Comparison of ENCODE assay signal across 18 cellular contexts in the genomic region with DNA sequence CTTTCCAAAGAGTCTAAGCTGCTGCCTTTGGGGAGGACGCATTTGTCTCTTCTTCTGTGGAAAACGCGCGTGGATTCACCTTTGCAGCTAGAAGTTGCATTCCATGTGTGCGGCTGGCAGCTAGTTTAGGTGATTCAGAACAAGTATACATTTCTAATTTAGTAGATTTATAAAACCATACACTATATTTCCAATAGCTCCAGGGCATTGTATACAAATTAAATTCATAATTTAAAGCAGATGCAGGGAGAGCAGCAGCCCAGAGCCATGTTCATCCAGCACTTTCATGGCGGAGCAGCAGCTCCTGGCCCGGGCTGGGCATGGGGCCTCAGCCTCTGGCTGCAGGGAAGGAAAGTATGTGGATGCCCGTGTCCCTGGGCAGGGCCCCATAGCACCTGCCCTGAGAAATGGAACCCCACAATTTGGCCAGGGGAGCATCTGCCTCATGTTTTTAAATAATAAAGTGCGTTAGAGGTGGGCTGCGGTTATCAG. TPM values are rescaled to one million over a fixed set of nuclear protein-coding genes. Genes with fewer than 3 reads are reported as not detected.
DNase-seq lines count a peak whose midpoint lies in the region; ATAC-seq and TF ChIP-seq lines count a peak whose summit lies in the region.
"Had no signal": no experiment of that assay in that cellular context is flagged by ENCODE, and none has a peak within 500 bp of the region (broad histone marks: within the 10 kb centered on the region; RNA-seq: fewer than 3 reads in every experiment).

No MANE protein-coding gene starts in this region.

- no peak for TF ChIP-seq CTCF in BE2C (IDR thresholded peaks at IDR 0.05; ENCODE audit: low read depth, low read length)
- no peak for TF ChIP-seq CTCF in hepatocyte (IDR thresholded peaks at IDR 0.05; ENCODE audit: poor library complexity)

- H4K20me1 ChIP-seq in hepatocyte (ENCODE audit: insufficient read depth, poor library complexity, severe bottlenecking), result no peaks in the 10 kb centered on the region
- H4K20me1 ChIP-seq: BLaER1 had no signal

- H3K27ac ChIP-seq in hepatocyte, result peak overlapping the region; percentile 79
- H3K27ac ChIP-seq: A549, BLaER1, HL-60 had no signal

- POLR2A ChIA-PET in HEK293T (lab: Yijun Ruan, JAX), result no interaction called here

- H3K9ac ChIP-seq in adipocyte (ENCODE audit: low read length), result no peak overlapping the region
- H3K9ac ChIP-seq: BLaER1 had no signal

- peak; percentile 59 for DNase-seq in BE2C
- peak; percentile 1 for DNase-seq in HEK293T (ENCODE audit: extremely low spot score)
- peak; percentile 10 for DNase-seq in adipocyte (ENCODE audit: low read depth)
- no peak for DNase-seq in hepatocyte (ENCODE audit: low spot score)
- DNase-seq in NCI-H1092 treated with DMSO at 0.1 percent for 48 hours (lab: John Stamatoyannopoulos, UW), result no peak
- DNase-seq in NCI-H187 (lab: John Stamatoyannopoulos, UW), result no peak
- DNase-seq in NCI-H2227 treated with DMSO at 0.1 percent for 48 hours (lab: John Stamatoyannopoulos, UW), result no peak
- DNase-seq: Caco-2; CD8-positive, alpha-beta memory T cell; DND-41; GDM1; GOT3; HFFc6 had no signal

- no peaks in the 10 kb centered on the region for H3K79me2 ChIP-seq in hepatocyte

- H3K9me3 ChIP-seq in BE2C (no peaks in the 10 kb centered on the region), adipocyte (ENCODE audit: control insufficient read depth, low read length) (no peaks in the 10 kb centered on the region), hepatocyte (ENCODE audit: low read depth) (no peaks in the 10 kb centered on the region)
- H3K9me3 ChIP-seq: A549, BLaER1, Caco-2, HAP-1 had no signal

- peaks cover 66% of the 10 kb centered on the region for H3K36me3 ChIP-seq in BE2C
- peaks cover 94% of the 10 kb centered on the region for H3K36me3 ChIP-seq in adipocyte (ENCODE audit: control insufficient read depth, insufficient read depth, low read length, severe bottlenecking)
- no peaks in the 10 kb centered on the region for H3K36me3 ChIP-seq in hepatocyte (replicated peaks; ENCODE audit: insufficient read depth, low read depth)

- no peak for ATAC-seq in HG03378 (IDR thresholded peaks at IDR 0.05; ENCODE audit: unreplicated experiment)
- ATAC-seq: A549 had no signal

- H2AFZ ChIP-seq in hepatocyte, result no peak overlapping the region

- H3K27me3 ChIP-seq in BE2C (no peaks in the 10 kb centered on the region), adipocyte (replicated peaks; ENCODE audit: control insufficient read depth, insufficient read depth, low read length) (no peaks in the 10 kb centered on the region), hepatocyte (no peaks in the 10 kb centered on the region)
- H3K27me3 ChIP-seq: BLaER1 had no signal

- CTCF ChIA-PET in HEK293T (lab: Yijun Ruan, JAX), result no interaction called here

- H3K4me1 ChIP-seq in BE2C, result peaks cover 38% of the 10 kb centered on the region
- H3K4me1 ChIP-seq in adipocyte (ENCODE audit: control insufficient read depth, insufficient read depth, low read length), result no peaks in the 10 kb centered on the region
- peaks cover 24% of the 10 kb centered on the region for H3K4me1 ChIP-seq in hepatocyte (ENCODE audit: insufficient read depth)
- H3K4me1 ChIP-seq: A549, Caco-2, HAP-1 had no signal

- no peak overlapping the region for H3K4me3 ChIP-seq in BE2C (ENCODE audit: low read depth, low read length)
- no peak overlapping the region for H3K4me3 ChIP-seq in adipocyte (ENCODE audit: low read length)
- H3K4me3 ChIP-seq in hepatocyte, result no peak overlapping the region
- H3K4me3 ChIP-seq: A549, BLaER1, HAP-1 had no signal

- WGBS in hepatocyte (ENCODE audit: low lambda C conversion rate, missing lambda C conversion rate), result 74% methylated on average over 10 of the region's 10 CpGs

- H3K9me2 ChIP-seq in hepatocyte (replicated peaks; ENCODE audit: insufficient read depth), result no peaks in the 10 kb centered on the region

- H3K4me2 ChIP-seq in hepatocyte, result peak overlapping the region; percentile 42
- H3K4me2 ChIP-seq: A549 had no signal

TF ChIP-seq in HEK293T, 16 proteins besides CTCF, POLR2A, EP300 and RAD21:
- TF ChIP-seq LEF1 (IDR thresholded peaks at IDR 0.05; ENCODE audit: borderline replicate concordance), result no peak
- TF ChIP-seq SUZ12 (IDR thresholded peaks at IDR 0.05), result no peak
- no peak for TF ChIP-seq ELF4 (IDR thresholded peaks at IDR 0.05)
- no peak for TF ChIP-seq ZNF384 (IDR thresholded peaks at IDR 0.05)
- no peak for TF ChIP-seq BHLHE40 (IDR thresholded peaks at IDR 0.05; ENCODE audit: borderline replicate concordance)
- no peak for TF ChIP-seq FOXA1 (IDR thresholded peaks at IDR 0.05)
- no peak for TF ChIP-seq FOXM1 (IDR thresholded peaks at IDR 0.05; ENCODE audit: borderline replicate concordance)
- TF ChIP-seq SP1 (IDR thresholded peaks at IDR 0.05), result no peak
- no peak for TF ChIP-seq L3MBTL2 (conservative IDR thresholded peaks at IDR 0.05)
- TF ChIP-seq, protein P1, sequence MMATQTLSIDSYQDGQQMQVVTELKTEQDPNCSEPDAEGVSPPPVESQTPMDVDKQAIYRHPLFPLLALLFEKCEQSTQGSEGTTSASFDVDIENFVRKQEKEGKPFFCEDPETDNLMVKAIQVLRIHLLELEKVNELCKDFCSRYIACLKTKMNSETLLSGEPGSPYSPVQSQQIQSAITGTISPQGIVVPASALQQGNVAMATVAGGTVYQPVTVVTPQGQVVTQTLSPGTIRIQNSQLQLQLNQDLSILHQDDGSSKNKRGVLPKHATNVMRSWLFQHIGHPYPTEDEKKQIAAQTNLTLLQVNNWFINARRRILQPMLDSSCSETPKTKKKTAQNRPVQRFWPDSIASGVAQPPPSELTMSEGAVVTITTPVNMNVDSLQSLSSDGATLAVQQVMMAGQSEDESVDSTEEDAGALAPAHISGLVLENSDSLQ (IDR thresholded peaks at IDR 0.05), result no peak

RNA-seq across cellular contexts. Expression of a gene that starts 42.8 kb away (rescaled TPM):
- 22.8 TPM for polyA plus RNA-seq in BE2C (2012; ENCODE audit: insufficient read depth, insufficient read length, low read depth)
- 21.9 and 28.8 TPM in 2 replicates for total RNA-seq in hepatocyte
- polyA plus RNA-seq in hepatocyte, result 13.9 and 16.0 TPM in 2 replicates

Comparison
In these comparisons a context has a peak if more than half of its experiments do, and no peak if none do; other contexts are left out.
1. DNase-seq: peak in BE2C (single experiment), HEK293T (single experiment) and adipocyte (single experiment); none in hepatocyte (single experiment), NCI-H1092 treated with DMSO at 0.1 percent for 48 hours (single experiment), NCI-H187 (0 of 2) and NCI-H2227 treated with DMSO at 0.1 percent for 48 hours (single experiment).